ENCODE assay signal across 2 cellular contexts in the genomic region with DNA sequence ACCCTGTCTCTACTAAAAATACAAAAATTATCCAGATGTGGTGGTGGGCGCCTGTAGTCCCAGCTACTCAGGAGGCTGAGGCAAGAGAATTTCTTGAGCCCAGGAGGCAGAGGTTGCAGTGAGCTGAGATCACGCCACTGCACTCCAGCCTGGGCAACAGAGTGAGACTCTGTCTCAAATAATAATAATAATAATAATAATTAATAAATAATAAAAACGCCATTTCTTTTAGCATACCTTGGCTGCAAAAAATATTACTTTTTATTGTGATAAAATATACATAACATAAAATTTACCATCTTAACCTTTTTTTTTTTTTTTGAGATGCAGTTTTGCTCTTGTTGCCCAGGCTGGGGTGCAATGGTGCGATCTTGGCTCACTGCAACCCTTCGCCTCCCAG. TPM values are rescaled to one million over a fixed set of nuclear protein-coding genes. Genes with fewer than 3 reads are reported as not detected.
"Had no signal": no experiment of that assay in that cellular context is flagged by ENCODE, and none has a peak within 500 bp of the region (broad histone marks: within the 10 kb centered on the region; RNA-seq: fewer than 3 reads in every experiment).

No MANE protein-coding gene starts in this region.

RNA-seq across cellular contexts. Expression of a gene that starts 39.8 kb away (rescaled TPM):
- total RNA-seq: bronchial epithelial cell, chondrocyte had no signal
